In genomic region chr1:38026592-38027200, GRCh38 we compare ENCODE assay signal across 8 cellular contexts. TPM values are rescaled to one million over a fixed set of nuclear protein-coding genes. Genes with fewer than 3 reads are reported as not detected.
DNase-seq lines count a peak whose midpoint lies in the region; ATAC-seq and TF ChIP-seq lines count a peak whose summit lies in the region.

No MANE protein-coding gene starts in this region.

- peaks cover 53% of the 10 kb centered on the region for H3K4me1 Mint-ChIP-seq in GM23338
- H3K4me1 Mint-ChIP-seq in natural killer cell, result peaks cover 17 to 47% of the 10 kb centered on the region in 2 donors
- H3K4me1 Mint-ChIP-seq in CD14-positive monocyte, result peaks cover 28% of the 10 kb centered on the region

- H3K27me3 Mint-ChIP-seq in GM23338 (ENCODE audit: insufficient read depth, low read depth, poor library complexity), result peaks cover 11% of the 10 kb centered on the region
- H3K27me3 Mint-ChIP-seq in natural killer cell (ENCODE audit: low read depth in 2 of 2), result no peaks in the 10 kb centered on the region
- H3K27me3 Mint-ChIP-seq in CD14-positive monocyte (ENCODE audit: low read depth in 3 of 3), result peaks cover 5 to 16% (median 10%) of the 10 kb centered on the region in 3 donors

- H3K4me2 ChIP-seq in GM23338 (no peak overlapping the region), OCI-LY7 (ENCODE audit: low read length) (no peak overlapping the region)

- POLR2A ChIA-PET in OCI-LY7 (lab: Charles Lee), result no interaction called here

- H3K27ac Mint-ChIP-seq in GM23338, result peak overlapping the region; percentile 76
- H3K27ac Mint-ChIP-seq in natural killer cell, result peak overlapping the region in 1 of 2 donors; percentile 33
- H3K27ac Mint-ChIP-seq in CD14-positive monocyte, result peak overlapping the region in 3 of 7 donors; percentile 2 to 25 (median 18)

- ATAC-seq in GM23338, result peak; percentile 19
- ATAC-seq in HG03342 (IDR thresholded peaks at IDR 0.05; ENCODE audit: unreplicated experiment), result no peak
- no peak for ATAC-seq in natural killer cell

- CTCF ChIA-PET in OCI-LY7 (lab: Charles Lee; ENCODE audit: unreplicated experiment), result no interaction called here

- H3K4me3 ChIP-seq in GM23338, result no peak overlapping the region
- no peak overlapping the region for H3K4me3 ChIP-seq in OCI-LY7 (ENCODE audit: low read depth, low read length, poor library complexity, severe bottlenecking)
- H3K4me3 ChIP-seq in cardiac fibroblast (replicated peaks in 1 of 2; ENCODE audit: low read depth in 2 of 2, low read length in 2 of 2), result no peak overlapping the region

- no peaks in the 10 kb centered on the region for H3K27me3 ChIP-seq in GM23338 (ENCODE audit: insufficient read depth)

- H4K20me1 ChIP-seq in GM23338 (replicated peaks; ENCODE audit: insufficient read depth), result peaks cover 5% of the 10 kb centered on the region; the same call in 1 of the 2 replicates
- H4K20me1 ChIP-seq in OCI-LY7 (ENCODE audit: insufficient read depth, low read length), result no peaks in the 10 kb centered on the region

- H3K79me2 ChIP-seq in GM23338 (replicated peaks; ENCODE audit: insufficient read depth) (no peaks in the 10 kb centered on the region), OCI-LY7 (ENCODE audit: insufficient read depth, low read depth, low read length) (no peaks in the 10 kb centered on the region)

- intact Hi-C loops in OCI-LY7 (cut with micrococcal nuclease; ENCODE audit: unreplicated experiment), result no loop called here
- intact Hi-C loops in natural killer cell (cut with micrococcal nuclease), result no loop called here
- intact Hi-C loops in CD14-positive monocyte (cut with micrococcal nuclease), result loop anchor here in 1 of 2 donors (10.0 kb wide), 1 partner anchor 808 kb away; no protein-coding TSS in a partner anchor

- TF ChIP-seq CTCF in GM23338 (conservative IDR thresholded peaks at IDR 0.05; ENCODE audit: low read depth in 2 of 2) (peak; percentile 87 to 91), OCI-LY7 (conservative IDR thresholded peaks at IDR 0.05; ENCODE audit: low read length) (peak; percentile 68), cardiac fibroblast (IDR thresholded peaks at IDR 0.05; ENCODE audit: low read depth, low read length) (peak; percentile 75), natural killer cell (IDR thresholded peaks at IDR 0.05) (no peak), CD14-positive monocyte (IDR thresholded peaks at IDR 0.05) (no peak)

- no peak overlapping the region; the same call in 1 of the 2 replicates for H3K27ac ChIP-seq in GM23338 (ENCODE audit: low read depth)
- no peak overlapping the region for H3K27ac ChIP-seq in OCI-LY7 (ENCODE audit: low read depth, low read length, poor library complexity, severe bottlenecking)

- H3K9me3 Mint-ChIP-seq in GM23338 (no peaks in the 10 kb centered on the region; the same call in 2 of the 3 replicates), natural killer cell (no peaks in the 10 kb centered on the region), CD14-positive monocyte (no peaks in the 10 kb centered on the region)

- H2AFZ ChIP-seq in GM23338 (no peak overlapping the region), OCI-LY7 (ENCODE audit: low read length) (no peak overlapping the region)

- DNase-seq in COLO668 (lab: John Stamatoyannopoulos, UW; ENCODE audit: unreplicated experiment) (peak; percentile 58), GM23338 (ENCODE audit: low spot score) (peak; percentile 79), OCI-LY7 (ENCODE audit: low spot score) (peak; percentile 27), cardiac fibroblast (ENCODE audit: low read depth in 2 of 2) (peak; percentile 66 to 70), medulla oblongata (ENCODE audit: extremely low spot score) (peak; percentile 57), natural killer cell (no peak), CD14-positive monocyte (ENCODE audit: low spot score) (no peak)

- peaks cover 34% of the 10 kb centered on the region for H3K4me1 ChIP-seq in GM23338 (ENCODE audit: insufficient read depth)
- peaks cover 14% of the 10 kb centered on the region for H3K4me1 ChIP-seq in OCI-LY7 (ENCODE audit: insufficient read depth, low read length, poor library complexity, severe bottlenecking)

- no peaks in the 10 kb centered on the region for H3K9me3 ChIP-seq in OCI-LY7 (ENCODE audit: low read length)

- no TSS peak for BruUV-seq in OCI-LY7 (replicated peaks; lab: Mats Ljungman, UMichigan)

- peaks cover 34% of the 10 kb centered on the region for H3F3A ChIP-seq in GM23338 (replicated peaks; ENCODE audit: low read depth)

- H3K36me3 Mint-ChIP-seq in GM23338 (ENCODE audit: low read depth) (peaks cover 39% of the 10 kb centered on the region), natural killer cell (peaks cover 7% of the 10 kb centered on the region), CD14-positive monocyte (peaks cover 40 to 55% of the 10 kb centered on the region in 2 donors)

- peak overlapping the region; percentile 34; the same call in 1 of the 3 replicates for H3K4me3 Mint-ChIP-seq in GM23338
- H3K4me3 Mint-ChIP-seq in natural killer cell, result no peak overlapping the region
- H3K4me3 Mint-ChIP-seq in CD14-positive monocyte, result no peak overlapping the region

- H3K9me2 ChIP-seq in GM23338 (ENCODE audit: insufficient read depth) (no peaks in the 10 kb centered on the region), OCI-LY7 (ENCODE audit: insufficient read depth, low read length) (no peaks in the 10 kb centered on the region)

- H3K36me3 ChIP-seq in GM23338 (ENCODE audit: insufficient read depth) (peaks cover 33% of the 10 kb centered on the region), OCI-LY7 (ENCODE audit: insufficient read depth, low read length) (peaks cover 44% of the 10 kb centered on the region)

TF ChIP-seq in GM23338, 12 proteins besides CTCF, POLR2A, EP300 and RAD21 (continues in another document):
- TF ChIP-seq ZNF114 (CRISPR knock-in tag; IDR thresholded peaks at IDR 0.05) (no peak), EZH2phosphoT487 (IDR thresholded peaks at IDR 0.05; ENCODE audit: unreplicated experiment) (no peak), STAT1 (IDR thresholded peaks at IDR 0.05; ENCODE audit: unreplicated experiment) (no peak), CREB1 (CRISPR knock-in tag; IDR thresholded peaks at IDR 0.05; ENCODE audit: low read depth) (no peak), ZNF331 (CRISPR knock-in tag; IDR thresholded peaks at IDR 0.05; ENCODE audit: low read depth) (no peak), JUNB (IDR thresholded peaks at IDR 0.05; ENCODE audit: unreplicated experiment) (no peak), EZH2 (IDR thresholded peaks at IDR 0.05; ENCODE audit: low read depth, unreplicated experiment) (no peak)
- TF ChIP-seq, protein P1, sequence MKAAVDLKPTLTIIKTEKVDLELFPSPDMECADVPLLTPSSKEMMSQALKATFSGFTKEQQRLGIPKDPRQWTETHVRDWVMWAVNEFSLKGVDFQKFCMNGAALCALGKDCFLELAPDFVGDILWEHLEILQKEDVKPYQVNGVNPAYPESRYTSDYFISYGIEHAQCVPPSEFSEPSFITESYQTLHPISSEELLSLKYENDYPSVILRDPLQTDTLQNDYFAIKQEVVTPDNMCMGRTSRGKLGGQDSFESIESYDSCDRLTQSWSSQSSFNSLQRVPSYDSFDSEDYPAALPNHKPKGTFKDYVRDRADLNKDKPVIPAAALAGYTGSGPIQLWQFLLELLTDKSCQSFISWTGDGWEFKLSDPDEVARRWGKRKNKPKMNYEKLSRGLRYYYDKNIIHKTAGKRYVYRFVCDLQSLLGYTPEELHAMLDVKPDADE (IDR thresholded peaks at IDR 0.05), result no peak

RNA-seq across cellular contexts. Expression of gene UTP11, which starts 14.2 kb away (rescaled TPM):
- 61.3 and 67.8 TPM in 2 replicates for total RNA-seq in GM23338 (2014; rRNA removed; shearing (Covaris generic))
- 82.3 and 105 TPM in 2 replicates for polyA plus RNA-seq in GM23338 (2016; fragmentation: Nextera tagmentation; extraction: Ambion mirVana)
- total RNA-seq in OCI-LY7 (2014; rRNA removed; shearing (Covaris generic)), result 43.8 and 61.1 TPM in 2 replicates
- total RNA-seq in OCI-LY7 (2022), result 40.1 and 42.1 TPM in 2 replicates
- 10 to 100 TPM; 13.4 to 20.7 (median 19.2) TPM for total RNA-seq in natural killer cell
- polyA plus RNA-seq in CD14-positive monocyte, result 10 to 100 TPM; 20.5 to 26.0 TPM

RNA-seq across cellular contexts. Expression of gene POU3F1, which starts 19.9 kb away (rescaled TPM):
- 8.6 and 11.5 TPM in 2 replicates for total RNA-seq in GM23338 (2014; rRNA removed; shearing (Covaris generic))
- polyA plus RNA-seq in GM23338 (2016; fragmentation: Nextera tagmentation; extraction: Ambion mirVana) (3.6 and 6.0 TPM in 2 replicates), CD14-positive monocyte (not detected)
- total RNA-seq in OCI-LY7 (2014; rRNA removed; shearing (Covaris generic)), result 0.08 and 0.13 TPM in 2 replicates
- total RNA-seq in OCI-LY7 (2022) (not detected in 2 replicates), natural killer cell (under 1 TPM in 2 of 3 donors, not detected in 1; 0.12 to 0.15 TPM)

RNA-seq across cellular contexts. Expression of gene FHL3, which starts 21.4 kb away (rescaled TPM):
- total RNA-seq in GM23338 (2014; rRNA removed; shearing (Covaris generic)), result 39.5 and 49.0 TPM in 2 replicates
- polyA plus RNA-seq in GM23338 (2016; fragmentation: Nextera tagmentation; extraction: Ambion mirVana) (28.3 and 29.3 TPM in 2 replicates), CD14-positive monocyte (10 to 100 TPM; 26.1 to 32.3 TPM)
- 0.21 and 0.63 TPM in 2 replicates for total RNA-seq in OCI-LY7 (2014; rRNA removed; shearing (Covaris generic))
- total RNA-seq in OCI-LY7 (2022) (1.2 and 1.8 TPM in 2 replicates), natural killer cell (10 to 100 TPM; 49.3 to 82.6 (median 53.6) TPM)

RNA-seq across cellular contexts. Expression of gene SF3A3, which starts 36.9 kb away (rescaled TPM):
- 144 and 167 TPM in 2 replicates for total RNA-seq in GM23338 (2014; rRNA removed; shearing (Covaris generic))
- polyA plus RNA-seq in GM23338 (2016; fragmentation: Nextera tagmentation; extraction: Ambion mirVana) (53.9 and 65.5 TPM in 2 replicates), CD14-positive monocyte (10 to 100 TPM; 53.3 to 55.7 TPM)
- total RNA-seq in OCI-LY7 (2014; rRNA removed; shearing (Covaris generic)), result 89.5 and 155 TPM in 2 replicates
- total RNA-seq in OCI-LY7 (2022) (106 and 133 TPM in 2 replicates), natural killer cell (10 to 100 TPM; 48.7 to 75.8 (median 71.1) TPM)

Comparison
In these comparisons a context has a peak if more than half of its experiments do, and no peak if none do; other contexts are left out.
1. DNase-seq: peak in COLO668 (single experiment), GM23338 (single experiment), OCI-LY7 (single experiment), cardiac fibroblast (2 of 2) and medulla oblongata (single experiment); none in natural killer cell (single experiment) and CD14-positive monocyte (single experiment).
2. CTCF ChIP-seq: peak in GM23338 (2 of 2), OCI-LY7 (single experiment) and cardiac fibroblast (single experiment); none in natural killer cell (single experiment) and CD14-positive monocyte (single experiment).
3. RNA of gene FHL3, which starts 21.4 kb away (total RNA-seq): 49.3 to 82.6 TPM in natural killer cell and 39.5 to 49.0 TPM in GM23338; 0.21 to 1.8 TPM in OCI-LY7; every median in the first group is over 10 times any median in the second.